In genomic region chrX:44903107-44903506, GRCh38 we compare ENCODE assay signal across 12 cellular contexts. TPM values are rescaled to one million over a fixed set of nuclear protein-coding genes. Genes with fewer than 3 reads are reported as not detected.
DNase-seq lines count a peak whose midpoint lies in the region; ATAC-seq and TF ChIP-seq lines count a peak whose summit lies in the region.
"Had no signal": no experiment of that assay in that cellular context is flagged by ENCODE, and none has a peak within 500 bp of the region (broad histone marks: within the 10 kb centered on the region; RNA-seq: fewer than 3 reads in every experiment).

No MANE protein-coding gene starts in this region.

- intact Hi-C loops in activated naive CD4-positive, alpha-beta T cell treated with anti-CD3 and anti-CD28 coated beads for 36 hours (cut with micrococcal nuclease), result loop anchor here (1.0 kb wide), 1 partner anchor 29 kb away; no protein-coding TSS in a partner anchor
- intact Hi-C loops in psoas muscle (cut with DNase I), result no loop called here

- peaks cover 1% of the 10 kb centered on the region for H3K9me3 Mint-ChIP-seq in activated naive CD4-positive, alpha-beta T cell treated with anti-CD3 and anti-CD28 coated beads for 36 hours

- H3K36me3 ChIP-seq in OCI-LY1 (ENCODE audit: insufficient read depth, low read length) (no peaks in the 10 kb centered on the region), psoas muscle (ENCODE audit: insufficient read depth in 1 of 2, low read depth in 1 of 2) (no peaks in the 10 kb centered on the region)
- H3K36me3 ChIP-seq: sigmoid colon had no signal

- no peaks in the 10 kb centered on the region for H3K9me3 ChIP-seq in OCI-LY1 (ENCODE audit: low read length)
- peaks cover 7% of the 10 kb centered on the region for H3K9me3 ChIP-seq in psoas muscle
- H3K9me3 ChIP-seq: sigmoid colon had no signal

- ATAC-seq in stimulated activated naive CD8-positive, alpha-beta T cell treated with anti-CD3 and anti-CD28 coated beads, Interleukin-15, Interleukin-2, amounts not matched to agents 100 U/mL and 50 U/mL, for 24 hours, result peak; percentile 59
- ATAC-seq in GM18519 (IDR thresholded peaks at IDR 0.05; ENCODE audit: low FRiP score, unreplicated experiment) (no peak), psoas muscle (no peak)
- ATAC-seq: T-helper 17 cell had no signal

- H3K4me2 ChIP-seq in OCI-LY1 (ENCODE audit: low read length), result peak overlapping the region; percentile 6; the same call in 1 of the 2 replicates

- H4K20me1 ChIP-seq in OCI-LY1 (ENCODE audit: insufficient read depth, low read length), result no peaks in the 10 kb centered on the region

- DNase-seq in activated naive CD4-positive, alpha-beta T cell treated with anti-CD3 and anti-CD28 coated beads for 36 hours, result peak; percentile 35
- no peak for DNase-seq in activated naive CD4-positive, alpha-beta T cell (lab: John Stamatoyannopoulos, UW)
- DNase-seq in cardiac fibroblast (ENCODE audit: low read depth in 2 of 2) (peak; percentile 34 to 81), hypothalamus (lab: John Stamatoyannopoulos, UW) (no peak), psoas muscle (no peak)
- no peak for DNase-seq in stimulated activated naive CD8-positive, alpha-beta T cell treated with anti-CD3 and anti-CD28 coated beads, Interleukin-15, Interleukin-2, amounts not matched to agents 100 U/mL and 50 U/mL, for 24 hours
- DNase-seq: sigmoid colon, T-helper 17 cell had no signal

- no peak for TF ChIP-seq CTCF in OCI-LY1 (IDR thresholded peaks at IDR 0.05; ENCODE audit: low read length)
- TF ChIP-seq CTCF in cardiac fibroblast (IDR thresholded peaks at IDR 0.05; ENCODE audit: low read depth, low read length), result no peak
- TF ChIP-seq CTCF in psoas muscle (IDR thresholded peaks at IDR 0.05), result no peak

- H3K27ac ChIP-seq in OCI-LY1 (ENCODE audit: low read depth, low read length, poor library complexity, severe bottlenecking) (peak overlapping the region; percentile 66), psoas muscle (no peak overlapping the region)
- H3K27ac ChIP-seq: sigmoid colon had no signal

- H3K4me1 ChIP-seq in OCI-LY1 (ENCODE audit: insufficient read depth, low read length, severe bottlenecking) (peaks cover 82% of the 10 kb centered on the region), psoas muscle (peaks cover 65% of the 10 kb centered on the region)

- peaks cover 64% of the 10 kb centered on the region for H3K4me1 Mint-ChIP-seq in activated naive CD4-positive, alpha-beta T cell treated with anti-CD3 and anti-CD28 coated beads for 36 hours (ENCODE audit: low read depth)

- no peaks in the 10 kb centered on the region for H3F3A ChIP-seq in OCI-LY1 (ENCODE audit: insufficient read depth, low read length)

- H3K9ac ChIP-seq in OCI-LY1 (ENCODE audit: low read length), result no peak overlapping the region

- H3K27me3 ChIP-seq in OCI-LY1 (ENCODE audit: insufficient read depth, low read length) (no peaks in the 10 kb centered on the region), psoas muscle (ENCODE audit: insufficient read depth in 3 of 3, low read length in 2 of 3) (no peaks in the 10 kb centered on the region)
- H3K27me3 ChIP-seq: sigmoid colon had no signal

- WGBS in psoas muscle, 3 donors, result 55 to 89% (median 69%) methylated on average over 4 of the region's 4 CpGs

- no peak overlapping the region for H3K27ac Mint-ChIP-seq in activated naive CD4-positive, alpha-beta T cell treated with anti-CD3 and anti-CD28 coated beads for 36 hours

- no peak overlapping the region for H3K4me3 Mint-ChIP-seq in activated naive CD4-positive, alpha-beta T cell treated with anti-CD3 and anti-CD28 coated beads for 36 hours
- H3K4me3 Mint-ChIP-seq: T-helper 17 cell had no signal

- H2AFZ ChIP-seq in OCI-LY1 (ENCODE audit: low read length), result no peak overlapping the region

- peaks cover 2% of the 10 kb centered on the region for H3K36me3 Mint-ChIP-seq in activated naive CD4-positive, alpha-beta T cell treated with anti-CD3 and anti-CD28 coated beads for 36 hours (ENCODE audit: low read depth)

- H3K79me2 ChIP-seq in OCI-LY1 (ENCODE audit: insufficient read depth, low read length), result peaks cover 94% of the 10 kb centered on the region

- CTCF ChIA-PET in activated naive CD4-positive, alpha-beta T cell treated with anti-CD3 and anti-CD28 coated beads for 36 hours (lab: Charles Lee), result no interaction called here

- H3K4me3 ChIP-seq in OCI-LY1 (ENCODE audit: low read depth, low read length, poor library complexity, severe bottlenecking), result no peak overlapping the region
- no peak overlapping the region for H3K4me3 ChIP-seq in cardiac fibroblast (replicated peaks in 1 of 2; ENCODE audit: low read depth in 2 of 2, low read length in 2 of 2)
- H3K4me3 ChIP-seq in psoas muscle, result no peak overlapping the region
- H3K4me3 ChIP-seq: sigmoid colon had no signal

- H3K9me2 ChIP-seq in OCI-LY1 (ENCODE audit: low read depth, low read length), result no peaks in the 10 kb centered on the region

- H3K27me3 Mint-ChIP-seq in activated naive CD4-positive, alpha-beta T cell treated with anti-CD3 and anti-CD28 coated beads for 36 hours (ENCODE audit: low read depth), result no peaks in the 10 kb centered on the region
- H3K27me3 Mint-ChIP-seq: CD4-positive, alpha-beta memory T cell; T-helper 17 cell had no signal

RNA-seq across cellular contexts. Expression of gene KDM6A, which starts 30.1 kb away (rescaled TPM):
- total RNA-seq in activated naive CD4-positive, alpha-beta T cell treated with anti-CD3 and anti-CD28 coated beads for 36 hours, result 10 to 100 TPM; 21.5 to 22.5 TPM
- total RNA-seq in psoas muscle, result 10 to 100 TPM; 13.2 to 21.3 (median 15.9) TPM
- 1 to 10 TPM; 3.6 to 6.9 (median 6.4) TPM for polyA plus RNA-seq in psoas muscle

RNA-seq across cellular contexts. Expression of gene DUSP21, which starts 59.3 kb away (rescaled TPM):
- not detected for total RNA-seq in activated naive CD4-positive, alpha-beta T cell treated with anti-CD3 and anti-CD28 coated beads for 36 hours
- not detected for total RNA-seq in psoas muscle
- not detected for polyA plus RNA-seq in psoas muscle
- total RNA-seq: CD4-positive, alpha-beta memory T cell; kidney epithelial cell; sigmoid colon; T-helper 17 cell had no signal
- polyA plus RNA-seq: CD4-positive, alpha-beta memory T cell; sigmoid colon had no signal

Comparison
In these comparisons a context has a peak if more than half of its experiments do, and no peak if none do; other contexts are left out.
1. DNase-seq: peak in activated naive CD4-positive, alpha-beta T cell treated with anti-CD3 and anti-CD28 coated beads for 36 hours (single experiment) and cardiac fibroblast (2 of 2); none in activated naive CD4-positive, alpha-beta T cell (0 of 4), stimulated activated naive CD8-positive, alpha-beta T cell treated with anti-CD3 and anti-CD28 coated beads, Interleukin-15, Interleukin-2, amounts not matched to agents 100 U/mL and 50 U/mL, for 24 hours (single experiment), hypothalamus (0 of 51) and psoas muscle (0 of 2).